15 cellular contexts compared by ENCODE assay signal in the genomic region with DNA sequence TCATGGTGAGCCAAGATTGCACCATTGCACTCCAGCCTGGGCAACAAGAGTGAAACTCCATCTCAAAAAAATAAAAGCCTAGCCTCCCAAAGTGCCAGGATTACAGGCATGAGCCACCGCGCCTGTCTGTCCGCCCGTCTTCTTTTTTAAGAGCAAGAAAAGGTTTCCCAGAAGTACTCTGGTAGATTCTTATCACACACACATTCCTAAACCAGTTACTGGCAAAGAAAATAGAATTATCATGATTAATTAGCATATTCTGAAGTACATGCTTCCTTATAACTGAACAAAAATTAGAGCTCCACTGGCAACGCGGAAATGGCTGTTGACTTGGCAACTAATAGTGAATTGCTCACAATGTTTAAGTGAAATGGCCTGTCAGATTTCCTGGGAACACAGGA.
DNase-seq lines count a peak whose midpoint lies in the region; ATAC-seq and TF ChIP-seq lines count a peak whose summit lies in the region.
"Had no signal": no experiment of that assay in that cellular context is flagged by ENCODE, and none has a peak within 500 bp of the region (broad histone marks: within the 10 kb centered on the region; RNA-seq: fewer than 3 reads in every experiment).

No MANE protein-coding gene starts in this region.

- peaks cover 8% of the 10 kb centered on the region for H3K36me3 Mint-ChIP-seq in activated CD4-positive, alpha-beta memory T cell treated with anti-CD3 and anti-CD28 coated beads for 36 hours

- H3K27me3 ChIP-seq in esophagus squamous epithelium (no peaks in the 10 kb centered on the region), neuronal stem cell (ENCODE audit: control insufficient read depth in 3 of 3, insufficient read depth in 3 of 3, low read depth in 1 of 3, low read length in 3 of 3) (no peaks in the 10 kb centered on the region)

- H3K23ac ChIP-seq in neuronal stem cell (ENCODE audit: low read depth, low read length, poor library complexity), result no peak overlapping the region

- H3K4me1 Mint-ChIP-seq in activated CD4-positive, alpha-beta memory T cell treated with anti-CD3 and anti-CD28 coated beads for 36 hours (ENCODE audit: low read depth), result no peaks in the 10 kb centered on the region

- H3K4ac ChIP-seq in neuronal stem cell (ENCODE audit: low read length), result no peak overlapping the region

- no peak overlapping the region for H2BK5ac ChIP-seq in neuronal stem cell (ENCODE audit: low read length)

- H3K9me3 Mint-ChIP-seq in activated CD4-positive, alpha-beta memory T cell treated with anti-CD3 and anti-CD28 coated beads for 36 hours, result no peaks in the 10 kb centered on the region
- H3K9me3 Mint-ChIP-seq: activated CD4-positive, alpha-beta memory T cell treated with anti-CD3 and anti-CD28 coated beads, Interleukin-2, amount 10 ng/mL, durations not matched to agents 7 days and 5 days had no signal

- CTCF ChIA-PET in activated CD4-positive, alpha-beta memory T cell treated with anti-CD3 and anti-CD28 coated beads for 36 hours (lab: Charles Lee), result no interaction called here

- H4K8ac ChIP-seq in neuronal stem cell (ENCODE audit: low read depth, low read length), result no peak overlapping the region

- no peak overlapping the region for H2BK120ac ChIP-seq in neuronal stem cell (ENCODE audit: low read depth, low read length)

- H2AK5ac ChIP-seq in neuronal stem cell (ENCODE audit: low read depth, low read length), result no peak overlapping the region

- H4K91ac ChIP-seq in neuronal stem cell (ENCODE audit: low read depth, low read length, poor library complexity), result no peak overlapping the region

- H3K4me1 ChIP-seq in esophagus squamous epithelium, result peaks cover 0 to 11% (median 0%) of the 10 kb centered on the region in 3 donors
- peaks cover 0 to 6% of the 10 kb centered on the region in 2 donors for H3K4me1 ChIP-seq in neuronal stem cell (ENCODE audit: control insufficient read depth in 2 of 2, insufficient read depth in 1 of 2, low read depth in 1 of 2, low read length in 2 of 2)

- no peak overlapping the region for H3K18ac ChIP-seq in neuronal stem cell (ENCODE audit: low read length)

- no peak overlapping the region for H3K27ac Mint-ChIP-seq in activated CD4-positive, alpha-beta memory T cell treated with anti-CD3 and anti-CD28 coated beads for 36 hours
- H3K27ac Mint-ChIP-seq: activated CD4-positive, alpha-beta memory T cell treated with anti-CD3 and anti-CD28 coated beads, Interleukin-2, amount 10 ng/mL, durations not matched to agents 7 days and 5 days had no signal

- no peaks in the 10 kb centered on the region for H3K9me3 ChIP-seq in esophagus squamous epithelium
- peaks cover 3 to 7% of the 10 kb centered on the region in 2 donors for H3K9me3 ChIP-seq in neuronal stem cell (replicated peaks in 1 of 2; ENCODE audit: control insufficient read depth in 2 of 2, insufficient read depth in 1 of 2, low read depth in 1 of 2, low read length in 2 of 2)

- H2BK15ac ChIP-seq in neuronal stem cell (ENCODE audit: low read length), result no peak overlapping the region

- intact Hi-C loops in esophagus squamous epithelium (cut with DNase I), result no loop called here
- intact Hi-C loops in activated CD4-positive, alpha-beta memory T cell treated with anti-CD3 and anti-CD28 coated beads for 36 hours (cut with micrococcal nuclease), result no loop called here

- H3K4me3 ChIP-seq in esophagus squamous epithelium (peak overlapping the region in 1 of 4 donors; percentile 19), neuronal stem cell (ENCODE audit: low read length in 2 of 2) (no peak overlapping the region)
- H3K4me3 ChIP-seq: skin epidermis had no signal

- 28 to 65% methylated on average over 6 of the region's 6 CpGs for WGBS in esophagus squamous epithelium, 2 donors
- WGBS in neuronal stem cell (ENCODE audit: extremely low coverage in 2 of 2, insufficient read length in 2 of 2, insufficient replicate concordance in 1 of 2), 2 donors, result no CpG with 5 or more reads among the region's 6 CpGs

- TF ChIP-seq CTCF in C4-2B (conservative IDR thresholded peaks at IDR 0.05) (no peak), esophagus squamous epithelium (IDR thresholded peaks at IDR 0.05) (no peak)

- ATAC-seq in SK-N-SH treated with all-trans-retinoic acid at 6 μM for 48 hours (peak; percentile 85), HG03097 (IDR thresholded peaks at IDR 0.05; ENCODE audit: low FRiP score, unreplicated experiment) (no peak), HG03571 (IDR thresholded peaks at IDR 0.05; ENCODE audit: unreplicated experiment) (no peak)
- ATAC-seq: left cardiac atrium had no signal

- no peak overlapping the region for H2BK12ac ChIP-seq in neuronal stem cell (ENCODE audit: low read length)

- H3K4me3 Mint-ChIP-seq in activated CD4-positive, alpha-beta memory T cell treated with anti-CD3 and anti-CD28 coated beads for 36 hours, result no peak overlapping the region
- H3K4me3 Mint-ChIP-seq: activated CD4-positive, alpha-beta memory T cell treated with anti-CD3 and anti-CD28 coated beads, Interleukin-2, amount 10 ng/mL, durations not matched to agents 7 days and 5 days had no signal

- H3K27ac ChIP-seq in C4-2B, result peak overlapping the region; percentile 18
- peak overlapping the region in 3 of 4 donors; percentile 18 to 52 (median 30) for H3K27ac ChIP-seq in esophagus squamous epithelium
- no peak overlapping the region for H3K27ac ChIP-seq in neuronal stem cell (replicated peaks; ENCODE audit: low read length)

- no peak overlapping the region for H3K4me2 ChIP-seq in neuronal stem cell (ENCODE audit: insufficient read depth, low read length, poor library complexity, severe bottlenecking)

- no peaks in the 10 kb centered on the region for H3K79me1 ChIP-seq in neuronal stem cell (ENCODE audit: low read depth, low read length)

- no peak for TF ChIP-seq POLR2A in esophagus squamous epithelium (IDR thresholded peaks at IDR 0.05)

- no peak overlapping the region for H3K9ac ChIP-seq in neuronal stem cell (ENCODE audit: low read depth, low read length, poor library complexity)

- H3K14ac ChIP-seq in neuronal stem cell (ENCODE audit: low read length), result no peak overlapping the region

- H3K36me3 ChIP-seq in esophagus squamous epithelium (peaks cover 0 to 6% (median 0%) of the 10 kb centered on the region in 3 donors), neuronal stem cell (replicated peaks in 1 of 2; ENCODE audit: control insufficient read depth in 2 of 2, insufficient read depth in 2 of 2, low read length in 2 of 2) (peaks cover 7 to 8% of the 10 kb centered on the region in 2 donors)

- DNase-seq in esophagus squamous epithelium (lab: John Stamatoyannopoulos, UW), result no peak
- DNase-seq in neuronal stem cell (ENCODE audit: low spot score), result no peak
- DNase-seq in activated CD4-positive, alpha-beta memory T cell treated with anti-CD3 and anti-CD28 coated beads for 36 hours, result no peak
- no peak for DNase-seq in NCI-H1930 (lab: John Stamatoyannopoulos, UW)
- DNase-seq: activated CD4-positive, alpha-beta memory T cell treated with anti-CD3 and anti-CD28 coated beads, Interleukin-2, amount 10 ng/mL, durations not matched to agents 7 days and 5 days; amygdala; left cardiac atrium; NCI-H146; NCI-H748 treated with DMSO at 0.1 percent for 48 hours; Right ventricle myocardium superior had no signal

- H3K27me3 Mint-ChIP-seq in activated CD4-positive, alpha-beta memory T cell treated with anti-CD3 and anti-CD28 coated beads for 36 hours, result no peaks in the 10 kb centered on the region
- H3K27me3 Mint-ChIP-seq: activated CD4-positive, alpha-beta memory T cell treated with anti-CD3 and anti-CD28 coated beads, Interleukin-2, amount 10 ng/mL, durations not matched to agents 7 days and 5 days had no signal

- POLR2A ChIA-PET in activated CD4-positive, alpha-beta memory T cell treated with anti-CD3 and anti-CD28 coated beads for 36 hours (lab: Charles Lee), result no interaction called here

- peak overlapping the region; percentile 26 for H2AFZ ChIP-seq in neuronal stem cell (ENCODE audit: low read length)

TF ChIP-seq in SK-N-SH treated with all-trans-retinoic acid at 6 μM for 48 hours, 23 proteins besides CTCF, POLR2A, EP300 and RAD21:
- TF ChIP-seq ZFP3 (CRISPR knock-in tag; IDR thresholded peaks at IDR 0.05), result 0 out of 2 replicates have a peak, but pooled peaks have one; percentile 73
- TF ChIP-seq PATZ1 (CRISPR knock-in tag; IDR thresholded peaks at IDR 0.05; ENCODE audit: borderline replicate concordance), result peak; percentile 52; the same call in 1 of the 2 replicates
- 0 out of 2 replicates have a peak, but pooled peaks have one; percentile 53 for TF ChIP-seq ZC3H10 (CRISPR knock-in tag; IDR thresholded peaks at IDR 0.05)
- TF ChIP-seq PPARA (CRISPR knock-in tag; IDR thresholded peaks at IDR 0.05; ENCODE audit: borderline replicate concordance), result no peak
- TF ChIP-seq ISL1 (CRISPR knock-in tag; IDR thresholded peaks at IDR 0.05), result peak; percentile 96
- TF ChIP-seq, protein P1, sequence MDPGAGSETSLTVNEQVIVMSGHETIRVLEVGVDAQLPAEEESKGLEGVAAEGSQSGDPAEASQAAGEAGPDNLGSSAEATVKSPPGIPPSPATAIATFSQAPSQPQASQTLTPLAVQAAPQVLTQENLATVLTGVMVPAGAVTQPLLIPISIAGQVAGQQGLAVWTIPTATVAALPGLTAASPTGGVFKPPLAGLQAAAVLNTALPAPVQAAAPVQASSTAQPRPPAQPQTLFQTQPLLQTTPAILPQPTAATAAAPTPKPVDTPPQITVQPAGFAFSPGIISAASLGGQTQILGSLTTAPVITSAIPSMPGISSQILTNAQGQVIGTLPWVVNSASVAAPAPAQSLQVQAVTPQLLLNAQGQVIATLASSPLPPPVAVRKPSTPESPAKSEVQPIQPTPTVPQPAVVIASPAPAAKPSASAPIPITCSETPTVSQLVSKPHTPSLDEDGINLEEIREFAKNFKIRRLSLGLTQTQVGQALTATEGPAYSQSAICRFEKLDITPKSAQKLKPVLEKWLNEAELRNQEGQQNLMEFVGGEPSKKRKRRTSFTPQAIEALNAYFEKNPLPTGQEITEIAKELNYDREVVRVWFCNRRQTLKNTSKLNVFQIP (CRISPR knock-in tag; IDR thresholded peaks at IDR 0.05; ENCODE audit: borderline replicate concordance, low read depth), result 0 out of 2 replicates have a peak, but pooled peaks have one; percentile 46
